ENCODE assay signal across 8 cellular contexts in genomic region chr21:15058718-15059316, GRCh38. TPM values are rescaled to one million over a fixed set of nuclear protein-coding genes. Genes with fewer than 3 reads are reported as not detected.
DNase-seq lines count a peak whose midpoint lies in the region; ATAC-seq and TF ChIP-seq lines count a peak whose summit lies in the region.

No MANE protein-coding gene starts in this region.

- POLR2A ChIA-PET in Caco-2 (lab: Charles Lee): no interaction called here

- no peak overlapping the region for H3K4me3 Mint-ChIP-seq in Caco-2 (ENCODE audit: unreplicated experiment)

- TF ChIP-seq CTCF in WI38 (IDR thresholded peaks at IDR 0.05; ENCODE audit: low read depth, low read length) (no peak), kidney epithelial cell (IDR thresholded peaks at IDR 0.05; ENCODE audit: insufficient read depth, low read length, poor library complexity, severe bottlenecking) (no peak), Caco-2 (IDR thresholded peaks at IDR 0.05; ENCODE audit: insufficient read depth in 1 of 2, low read depth in 1 of 2, low read length in 1 of 2, severe bottlenecking in 1 of 2, unreplicated experiment in 1 of 2) (no peak)

- no peaks in the 10 kb centered on the region for H3K9me3 ChIP-seq in Caco-2

- H3K27me3 Mint-ChIP-seq in Caco-2 (ENCODE audit: insufficient read depth, unreplicated experiment): no peaks in the 10 kb centered on the region

- H3K9me3 Mint-ChIP-seq in Caco-2 (ENCODE audit: unreplicated experiment): no peaks in the 10 kb centered on the region

- H2AFZ ChIP-seq in ACC112 (ENCODE audit: low read length, unreplicated experiment): no peak overlapping the region

- CTCF ChIA-PET in Caco-2 (lab: Charles Lee): no interaction called here

- DNase-seq in kidney epithelial cell (ENCODE audit: low read depth) (peak; percentile 37), Caco-2 (no peak), NCI-H510A treated with DMSO at 0.1 percent for 48 hours (lab: John Stamatoyannopoulos, UW) (no peak)

- H3K79me2 ChIP-seq in ACC112 (ENCODE audit: control insufficient read depth, insufficient read depth, low read length, unreplicated experiment): peaks cover 100% of the 10 kb centered on the region

- H3K36me3 Mint-ChIP-seq in Caco-2 (ENCODE audit: insufficient read depth, unreplicated experiment): peaks cover 10% of the 10 kb centered on the region

- peak; percentile 26 for ATAC-seq in GM21447 (IDR thresholded peaks at IDR 0.05; ENCODE audit: unreplicated experiment)
- ATAC-seq in GM18873 (IDR thresholded peaks at IDR 0.05; ENCODE audit: low FRiP score, unreplicated experiment): no peak
- no peak for ATAC-seq in HG03135 (IDR thresholded peaks at IDR 0.05; ENCODE audit: unreplicated experiment)

- peak overlapping the region; percentile 69 for H3K4me3 ChIP-seq in ACC112 (ENCODE audit: low read depth, low read length)
- peak overlapping the region; percentile 53 for H3K4me3 ChIP-seq in WI38 (ENCODE audit: low read depth, low read length)
- H3K4me3 ChIP-seq in kidney epithelial cell (ENCODE audit: low read depth, low read length): peak overlapping the region; percentile 23
- no peak overlapping the region for H3K4me3 ChIP-seq in Caco-2 (ENCODE audit: low read depth, low read length)

- no peak overlapping the region for H3K27ac Mint-ChIP-seq in Caco-2 (ENCODE audit: unreplicated experiment)

- H3K36me3 ChIP-seq in ACC112 (ENCODE audit: insufficient read depth, low read length): no peaks in the 10 kb centered on the region
- H3K36me3 ChIP-seq in kidney epithelial cell (ENCODE audit: control insufficient read depth, insufficient read depth, low read length): no peaks in the 10 kb centered on the region
- H3K36me3 ChIP-seq in Caco-2 (ENCODE audit: control insufficient read depth, insufficient read depth, low read length): no peaks in the 10 kb centered on the region

- BruUV-seq in Caco-2 (replicated peaks; lab: Mats Ljungman, UMichigan): no TSS peak

- no peaks in the 10 kb centered on the region for H3K27me3 ChIP-seq in ACC112 (ENCODE audit: insufficient read depth, low read length)
- H3K27me3 ChIP-seq in kidney epithelial cell (ENCODE audit: control insufficient read depth, insufficient read depth, low read length): no peaks in the 10 kb centered on the region
- no peaks in the 10 kb centered on the region for H3K27me3 ChIP-seq in Caco-2 (replicated peaks; ENCODE audit: control insufficient read depth, insufficient read depth, low read length)

- intact Hi-C loops in Caco-2 (cut with micrococcal nuclease; ENCODE audit: unreplicated experiment): no loop called here

- H3K4me1 ChIP-seq in ACC112 (ENCODE audit: control insufficient read depth, insufficient read depth, low read length, unreplicated experiment) (peaks cover 65% of the 10 kb centered on the region), Caco-2 (peaks cover 37% of the 10 kb centered on the region)

- H3K4me1 Mint-ChIP-seq in Caco-2 (ENCODE audit: low read depth, unreplicated experiment): peaks cover 48% of the 10 kb centered on the region

- peak overlapping the region; percentile 63 for H3K27ac ChIP-seq in ACC112 (ENCODE audit: low read depth, low read length)

RNA-seq across cellular contexts. Expression of gene NRIP1, which starts 6.0 kb away (rescaled TPM):
- total RNA-seq in kidney epithelial cell (52.6 and 57.2 TPM in 2 replicates), Caco-2 (2022) (24.7 and 28.6 TPM in 2 replicates)
